ENCODE assay signal across 9 cellular contexts in genomic region chr2:232323961-232324360, GRCh38. TPM values are rescaled to one million over a fixed set of nuclear protein-coding genes. Genes with fewer than 3 reads are reported as not detected.
A peak's percentile ranks its signal among the peaks of the same experiment; 100 is the strongest.
DNase-seq lines count a peak whose midpoint lies in the region; ATAC-seq and TF ChIP-seq lines count a peak whose summit lies in the region.
"Not testable (repeated sequence)": the region's sequence is repeated elsewhere in the genome, so short reads cannot be mapped to it uniquely, and the experiment has no call there.
"Had no signal": no experiment of that assay in that cellular context is flagged by ENCODE, and none has a peak within 500 bp of the region (broad histone marks: within the 10 kb centered on the region; RNA-seq: fewer than 3 reads in every experiment).

No MANE protein-coding gene starts in this region.

- not testable (repeated sequence) for H3K36me3 Mint-ChIP-seq in CD4-positive, alpha-beta T cell (ENCODE audit: low read depth); T-helper 17 cell (ENCODE audit: low read depth); activated naive CD4-positive, alpha-beta T cell treated with anti-CD3 and anti-CD28 coated beads for 36 hours (ENCODE audit: low read depth)

- POLR2A ChIA-PET in CD4-positive, alpha-beta T cell (lab: Charles Lee) = not testable (repeated sequence)

- not testable (repeated sequence) for H3K79me2 ChIP-seq in Loucy (ENCODE audit: insufficient read depth, low read length)
- peaks cover 10% of the 10 kb centered on the region for H3K79me2 ChIP-seq in parathyroid adenoma

- not testable (repeated sequence) for H3K4me2 ChIP-seq in Loucy (ENCODE audit: low read depth, low read length, poor library complexity, severe bottlenecking); parathyroid adenoma (ENCODE audit: low read length)

- H3K9me2 ChIP-seq in Loucy (replicated peaks; ENCODE audit: low read depth, low read length) = not testable (repeated sequence)

- intact Hi-C loops in CD4-positive, alpha-beta T cell (cut with DNase I, micrococcal nuclease) = loop anchor here (5.0 to 10.0 kb wide), 4 partner anchors 37 to 539 kb away; partner anchors contain the start of genes COPS7B (in 1 of the 2) and PDE6D (in 1 of the 2)
- intact Hi-C loops in activated naive CD4-positive, alpha-beta T cell treated with anti-CD3 and anti-CD28 coated beads for 36 hours (cut with micrococcal nuclease) = not testable (repeated sequence)

- not testable (repeated sequence) for H3K27me3 Mint-ChIP-seq in CD4-positive, alpha-beta T cell; T-helper 17 cell; activated naive CD4-positive, alpha-beta T cell treated with anti-CD3 and anti-CD28 coated beads for 36 hours (ENCODE audit: low read depth)

- H3K9me3 Mint-ChIP-seq in CD4-positive, alpha-beta T cell; activated naive CD4-positive, alpha-beta T cell treated with anti-CD3 and anti-CD28 coated beads for 36 hours: not testable (repeated sequence)

- TF ChIP-seq CTCF in CD4-positive, alpha-beta T cell (IDR thresholded peaks at IDR 0.05); parathyroid adenoma (IDR thresholded peaks at IDR 0.05): not testable (repeated sequence)
- 0 out of 2 replicates have a peak, but pooled peaks have one; percentile 10 for TF ChIP-seq CTCF in Loucy (conservative IDR thresholded peaks at IDR 0.05; ENCODE audit: low read length)

- H3K4me3 Mint-ChIP-seq in CD4-positive, alpha-beta T cell; T-helper 17 cell; activated naive CD4-positive, alpha-beta T cell treated with anti-CD3 and anti-CD28 coated beads for 36 hours: not testable (repeated sequence)

- not testable (repeated sequence) for H3K36me3 ChIP-seq in Loucy (ENCODE audit: insufficient read depth, low read length); parathyroid adenoma (ENCODE audit: control insufficient read depth, insufficient read depth, low read length); thymus (ENCODE audit: control insufficient read depth, insufficient read depth)

- H3K27ac ChIP-seq in CD4-positive, alpha-beta T cell (ENCODE audit: low read depth, low read length) = not testable (repeated sequence)
- H3K27ac ChIP-seq in parathyroid adenoma = peak overlapping the region; percentile 66
- peak overlapping the region; percentile 10 for H3K27ac ChIP-seq in thymus (ENCODE audit: low read depth)

- H3K27ac Mint-ChIP-seq in CD4-positive, alpha-beta T cell = peak overlapping the region; percentile 90
- H3K27ac Mint-ChIP-seq in T-helper 17 cell = peak overlapping the region; percentile 8
- H3K27ac Mint-ChIP-seq in activated naive CD4-positive, alpha-beta T cell treated with anti-CD3 and anti-CD28 coated beads for 36 hours = not testable (repeated sequence)

- CTCF ChIA-PET in CD4-positive, alpha-beta T cell (lab: Charles Lee) = not testable (repeated sequence)
- CTCF ChIA-PET in activated naive CD4-positive, alpha-beta T cell treated with anti-CD3 and anti-CD28 coated beads for 36 hours (lab: Charles Lee) = interaction anchor here (1.0 to 8.8 kb wide), 6 partner anchors 8 to 426 kb away, joined by 3 to 66 read pairs (median 19); partner anchors contain the start of gene NPPC

- H3K9me3 ChIP-seq in CD4-positive, alpha-beta T cell (ENCODE audit: control insufficient read depth, low read length); Loucy (ENCODE audit: insufficient read depth, low read depth, low read length); T-helper 17 cell (ENCODE audit: control insufficient read depth, low read length, poor library complexity, severe bottlenecking); parathyroid adenoma (ENCODE audit: control insufficient read depth, low read length); thymus (ENCODE audit: control insufficient read depth): not testable (repeated sequence)

- not testable (repeated sequence) for H4K20me1 ChIP-seq in Loucy (ENCODE audit: insufficient read depth, low read length, poor library complexity, severe bottlenecking)

- WGBS in thymus = 91% methylated on average over 6 of the region's 6 CpGs

- not testable (repeated sequence) for H3K4me3 ChIP-seq in Loucy (ENCODE audit: low read length, poor library complexity, severe bottlenecking); parathyroid adenoma (ENCODE audit: low read depth, low read length); thymus (ENCODE audit: low read length)

- not testable (repeated sequence) for H3F3A ChIP-seq in Loucy (ENCODE audit: low read depth)

- H3K4me1 ChIP-seq in Loucy (ENCODE audit: insufficient read depth, low read length, poor library complexity, severe bottlenecking) (peaks cover 49% of the 10 kb centered on the region), parathyroid adenoma (peaks cover 14% of the 10 kb centered on the region), thymus (ENCODE audit: control insufficient read depth, insufficient read depth, low read length) (peaks cover 67% of the 10 kb centered on the region)

- DNase-seq in CD4-positive, alpha-beta T cell; T-helper 17 cell: not testable (repeated sequence)
- peak; percentile 0 for DNase-seq in activated naive CD4-positive, alpha-beta T cell treated with anti-CD3 and anti-CD28 coated beads for 36 hours
- peak; percentile 29 for DNase-seq in islet precursor cell

- not testable (repeated sequence) for H3K9ac ChIP-seq in Loucy (ENCODE audit: low read depth, low read length, poor library complexity, severe bottlenecking); parathyroid adenoma

- H3K4me1 Mint-ChIP-seq in CD4-positive, alpha-beta T cell (ENCODE audit: low read depth) = peaks cover 56% of the 10 kb centered on the region
- H3K4me1 Mint-ChIP-seq in T-helper 17 cell = peaks cover 26% of the 10 kb centered on the region
- H3K4me1 Mint-ChIP-seq in activated naive CD4-positive, alpha-beta T cell treated with anti-CD3 and anti-CD28 coated beads for 36 hours (ENCODE audit: low read depth) = peaks cover 45% of the 10 kb centered on the region

- not testable (repeated sequence) for H2AFZ ChIP-seq in Loucy (ENCODE audit: low read length); parathyroid adenoma

- H3K27me3 ChIP-seq in CD4-positive, alpha-beta T cell (ENCODE audit: control insufficient read depth, insufficient read depth, low read length); Loucy (ENCODE audit: insufficient read depth, low read length, poor library complexity, severe bottlenecking); parathyroid adenoma (ENCODE audit: control insufficient read depth, insufficient read depth, low read length); thymus (ENCODE audit: control insufficient read depth, insufficient read depth): not testable (repeated sequence)

- not testable (repeated sequence) for ATAC-seq in CD4-positive, alpha-beta T cell (ENCODE audit: poor library complexity); T-helper 17 cell

RNA-seq across cellular contexts. Expression of gene ALPP, which starts 54.6 kb away (rescaled TPM):
- not detected for total RNA-seq in CD4-positive, alpha-beta T cell
- under 1 TPM; 0.29 to 0.45 TPM for total RNA-seq in T-helper 17 cell
- not detected for total RNA-seq in activated naive CD4-positive, alpha-beta T cell treated with anti-CD3 and anti-CD28 coated beads for 36 hours
- 0.32 TPM for polyA plus RNA-seq in thymus
- total RNA-seq: A673 had no signal
- polyA plus RNA-seq: GM23338 had no signal
